Comparison of ENCODE assay signal across 8 cellular contexts in genomic region chr11:126585388-126586302, GRCh38.
DNase-seq lines count a peak whose midpoint lies in the region; ATAC-seq and TF ChIP-seq lines count a peak whose summit lies in the region.

No MANE protein-coding gene starts in this region.

- no peak overlapping the region for H3K27ac ChIP-seq in thoracic aorta

- in situ Hi-C loops in HAP-1 (cut with MboI; ENCODE audit: low sequenced_read_pairs) = no loop called here

- no peak for TF ChIP-seq CTCF in thoracic aorta (IDR thresholded peaks at IDR 0.05)

- peak; percentile 72 for ATAC-seq in thoracic aorta (ENCODE audit: insufficient number of reproducible peaks, low FRiP score, low read depth)
- ATAC-seq in GM18873 (IDR thresholded peaks at IDR 0.05; ENCODE audit: low FRiP score, unreplicated experiment) = no peak

- no peaks in the 10 kb centered on the region for H3K9me3 ChIP-seq in thoracic aorta
- H3K9me3 ChIP-seq in HAP-1 = no peaks in the 10 kb centered on the region

- DNase-seq in DMS 273 treated with DMSO at 0.1 percent for 48 hours (lab: John Stamatoyannopoulos, UW) (peak; percentile 73), NCI-H2029 treated with DMSO at 0.1 percent for 48 hours (lab: John Stamatoyannopoulos, UW) (peak; percentile 99), amniotic stem cell (lab: John Stamatoyannopoulos, UW) (peak; percentile 87), inferior parietal cortex (ENCODE audit: extremely low spot score) (peak; percentile 39), thoracic aorta (ENCODE audit: low spot score) (peak; percentile 12), HAP-1 (ENCODE audit: low spot score in 2 of 2) (no peak), SKM-1 (lab: John Stamatoyannopoulos, UW; ENCODE audit: unreplicated experiment) (no peak)

- H3K4me1 ChIP-seq in thoracic aorta (ENCODE audit: control insufficient read depth in 1 of 2, low read depth in 2 of 2) (peaks cover 0 to 12% of the 10 kb centered on the region in 2 donors), HAP-1 (no peaks in the 10 kb centered on the region)

- H3K4me3 ChIP-seq in thoracic aorta = peak overlapping the region; percentile 40
- H3K4me3 ChIP-seq in HAP-1 = no peak overlapping the region

- H3K36me3 ChIP-seq in thoracic aorta = no peaks in the 10 kb centered on the region
- H3K36me3 ChIP-seq in HAP-1 (replicated peaks) = no peaks in the 10 kb centered on the region

- no peaks in the 10 kb centered on the region for H3K27me3 ChIP-seq in thoracic aorta (replicated peaks; ENCODE audit: insufficient read depth)
- H3K27me3 ChIP-seq in HAP-1 (ENCODE audit: low read depth) = peaks cover 29% of the 10 kb centered on the region

Comparison
In these comparisons a context has a peak if more than half of its experiments do, and no peak if none do; other contexts are left out.
1. DNase-seq: peak in DMS 273 treated with DMSO at 0.1 percent for 48 hours (single experiment), NCI-H2029 treated with DMSO at 0.1 percent for 48 hours (single experiment), amniotic stem cell (single experiment), inferior parietal cortex (single experiment) and thoracic aorta (single experiment); none in HAP-1 (0 of 2) and SKM-1 (single experiment).